8 cellular contexts compared by ENCODE assay signal in the genomic region with DNA sequence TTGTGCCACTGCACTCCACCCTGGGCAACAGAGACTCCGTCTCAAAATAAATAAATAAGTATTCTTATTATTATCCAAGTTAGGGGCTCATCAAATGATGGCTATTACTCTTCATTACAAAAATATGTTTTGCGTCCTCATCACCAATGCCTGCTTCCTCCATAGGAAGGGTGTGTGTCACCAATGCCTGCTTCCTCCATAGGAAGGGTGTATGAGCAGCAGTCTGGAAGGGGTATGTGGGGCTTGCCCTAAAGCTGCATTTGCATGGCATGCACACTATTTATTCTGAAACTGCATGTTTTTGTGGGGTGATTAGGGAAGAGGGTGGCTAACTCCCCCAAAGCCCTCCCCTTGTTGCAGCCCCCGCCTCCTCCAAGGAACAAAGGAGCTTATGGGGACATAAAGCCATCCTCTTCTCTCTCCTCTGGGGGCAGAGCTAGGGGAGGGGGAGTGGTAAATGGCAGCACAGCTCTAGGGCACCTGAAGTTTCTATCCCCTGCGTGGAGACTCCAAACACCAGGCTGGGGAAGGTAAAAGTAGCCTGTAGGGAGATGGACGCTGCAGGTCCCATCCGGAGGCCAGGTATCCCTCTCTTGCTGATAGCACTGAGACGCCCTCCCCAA. TPM values are rescaled to one million over a fixed set of nuclear protein-coding genes. Genes with fewer than 3 reads are reported as not detected.
DNase-seq lines count a peak whose midpoint lies in the region; ATAC-seq, FAIRE-seq and TF ChIP-seq lines count a peak whose summit lies in the region.

No MANE protein-coding gene starts in this region.

- H3K14ac ChIP-seq in IMR-90 (replicated peaks; ENCODE audit: low read depth, low read length), result peak overlapping the region; percentile 52; the same call in 1 of the 2 replicates

- dilution Hi-C loops in IMR-90 (cut with HindIII; ENCODE audit: low sequenced_read_pairs, unreplicated experiment), result no loop called here

- H3K27me3 ChIP-seq in IMR-90 (ENCODE audit: control insufficient read depth, insufficient read depth, low read length) (no peaks in the 10 kb centered on the region), stomach (no peaks in the 10 kb centered on the region)

- H3K4me3 ChIP-seq in IMR-90 (ENCODE audit: insufficient read depth, low read depth, low read length) (peak overlapping the region; percentile 89), iPS-18c (ENCODE audit: insufficient read depth, low read depth, low read length) (peak overlapping the region; percentile 87), stomach (peak overlapping the region; percentile 97 to 100 (median 98))

- ATAC-seq in IMR-90 (ENCODE audit: low read depth), result no peak
- ATAC-seq in activated T-helper 17 cell treated with anti-CD3 and anti-CD28 coated beads, Interleukin-2, amount 50 U/mL, for 72 hours (replicated peaks), result no peak

- H3K9me1 ChIP-seq in IMR-90 (ENCODE audit: insufficient read depth, low read length), result peaks cover 2% of the 10 kb centered on the region; the same call in 1 of the 2 replicates

- H3K9me3 Mint-ChIP-seq in activated T-helper 17 cell treated with anti-CD3 and anti-CD28 coated beads, Interleukin-2, amount 50 U/mL, for 72 hours, result no peaks in the 10 kb centered on the region

- peak overlapping the region; percentile 72 for H3K9ac ChIP-seq in IMR-90 (ENCODE audit: low read depth, low read length)

- peak overlapping the region in 1 of 2 experiments; percentile 4; a peak in 1 of 4 replicates for H4K8ac ChIP-seq in IMR-90 (ENCODE audit: low read depth in 2 of 2, low read length in 2 of 2)

- TF ChIP-seq POLR2A in IMR-90 (IDR thresholded peaks at IDR 0.05; ENCODE audit: low read depth, low read length), result no peak
- no peak for TF ChIP-seq POLR2A in stomach (IDR thresholded peaks at IDR 0.05)
- TF ChIP-seq POLR2A in GM12891 (IDR thresholded peaks at IDR 0.05; ENCODE audit: low read depth, low read length), result no peak

- H2AK9ac ChIP-seq in IMR-90 (replicated peaks; ENCODE audit: low read depth, low read length, poor library complexity), result peak overlapping the region; percentile 98

- H3K27ac Mint-ChIP-seq in activated T-helper 17 cell treated with anti-CD3 and anti-CD28 coated beads, Interleukin-2, amount 50 U/mL, for 72 hours, result peak overlapping the region; percentile 72

- H2BK15ac ChIP-seq in IMR-90 (ENCODE audit: low read depth, low read length), result no peak overlapping the region

- peaks cover 23% of the 10 kb centered on the region for H3K36me3 Mint-ChIP-seq in activated T-helper 17 cell treated with anti-CD3 and anti-CD28 coated beads, Interleukin-2, amount 50 U/mL, for 72 hours (ENCODE audit: low read depth)

- POLR2A ChIA-PET in IMR-90 (lab: Charles Lee; ENCODE audit: unreplicated experiment), result no interaction called here

- peak overlapping the region; percentile 98 for H2AFZ ChIP-seq in IMR-90 (replicated peaks; ENCODE audit: low read length, poor library complexity)

- H3K36me3 ChIP-seq in IMR-90 (ENCODE audit: control insufficient read depth, insufficient read depth, low read length) (no peaks in the 10 kb centered on the region; the same call in 1 of the 2 replicates), stomach (peaks cover 0 to 27% (median 13%) of the 10 kb centered on the region in 4 donors)

- WGBS in IMR-90 (ENCODE audit: extremely low coverage in 2 of 2, insufficient read length in 1 of 2), 2 experiments, result 10% methylated on average over 3 of the region's 7 CpGs; no CpG with 5 or more reads in 1 of the 2 experiments
- WGBS in stomach, 5 donors, result 30 to 37% (median 32%) methylated on average over 7 of the region's 7 CpGs

- BruUV-seq in IMR-90 (replicated peaks; lab: Mats Ljungman, UMichigan), result no TSS peak

- H3K9me3 ChIP-seq in IMR-90 (ENCODE audit: control insufficient read depth, insufficient read depth, low read length), result no peaks in the 10 kb centered on the region
- H3K9me3 ChIP-seq in iPS-18c (ENCODE audit: control insufficient read depth, insufficient read depth, low read length), result no peaks in the 10 kb centered on the region
- H3K9me3 ChIP-seq in stomach, result no peaks in the 10 kb centered on the region

- H3K79me1 ChIP-seq in IMR-90 (ENCODE audit: low read depth in 1 of 2, low read length in 2 of 2), result peaks cover 23 to 48% of the 10 kb centered on the region in 2 experiments

- H3K4me2 ChIP-seq in IMR-90 (ENCODE audit: low read depth, low read length), result peak overlapping the region; percentile 89

- peak overlapping the region; percentile 33 for H3K23ac ChIP-seq in IMR-90 (ENCODE audit: low read depth, low read length)

- CTCF ChIA-PET in IMR-90 (lab: Yijun Ruan, JAX), result interaction anchor here (1.0 kb wide), 1 partner anchor 110 kb away, joined by 3 read pairs; no protein-coding TSS in a partner anchor

- 0 out of 2 replicates have a peak overlapping the region, but pooled peaks have one; percentile 40 for H3K4ac ChIP-seq in IMR-90 (ENCODE audit: low read depth, low read length)

- H3K4me3 Mint-ChIP-seq in activated T-helper 17 cell treated with anti-CD3 and anti-CD28 coated beads, Interleukin-2, amount 50 U/mL, for 72 hours, result peak overlapping the region; percentile 85

- peaks cover 8% of the 10 kb centered on the region for H4K20me1 ChIP-seq in IMR-90 (ENCODE audit: insufficient read depth, low read length)

- no peak for TF ChIP-seq RAD21 in IMR-90 (IDR thresholded peaks at IDR 0.05; ENCODE audit: low read length)

- no peak for TF ChIP-seq CTCF in C4-2B (conservative IDR thresholded peaks at IDR 0.05)
- no peak for TF ChIP-seq CTCF in IMR-90 (conservative IDR thresholded peaks at IDR 0.05; ENCODE audit: low read depth, low read length)
- no peak for TF ChIP-seq CTCF in stomach (IDR thresholded peaks at IDR 0.05)

- no peaks in the 10 kb centered on the region for H3K27me3 Mint-ChIP-seq in activated T-helper 17 cell treated with anti-CD3 and anti-CD28 coated beads, Interleukin-2, amount 50 U/mL, for 72 hours

- H3K4me1 ChIP-seq in IMR-90 (ENCODE audit: control insufficient read depth, insufficient read depth, low read length), result peaks cover 7% of the 10 kb centered on the region
- peaks cover 14 to 53% (median 37%) of the 10 kb centered on the region in 4 donors for H3K4me1 ChIP-seq in stomach

- H4K91ac ChIP-seq in IMR-90 (ENCODE audit: insufficient read depth, low read depth, low read length), result no peak overlapping the region

- H2AK5ac ChIP-seq in IMR-90 (ENCODE audit: low read depth, low read length), result 0 out of 2 replicates have a peak overlapping the region, but pooled peaks have one; percentile 57

- H3K27ac ChIP-seq in C4-2B, result peak overlapping the region; percentile 98
- H3K27ac ChIP-seq in IMR-90 (ENCODE audit: insufficient read depth, low read length), result no peak overlapping the region
- peak overlapping the region in 4 of 5 donors; percentile 86 to 96 (median 91) for H3K27ac ChIP-seq in stomach

- intact Hi-C loops in IMR-90 (cut with micrococcal nuclease), result no loop called here
- intact Hi-C loops in stomach (cut with DNase I; ENCODE audit: low total_unique reads), result no loop called here

- DNase-seq in IMR-90 (no peak), stomach (no peak), GM12891 (ENCODE audit: insufficient read length, low spot score) (no peak), epidermal melanocyte (ENCODE audit: insufficient read length, low spot score) (no peak)
- no peak for DNase-seq in stimulated activated naive CD4-positive, alpha-beta T cell treated with Interleukin-2 at 50 U/mL for 16 hours (lab: John Stamatoyannopoulos, UW)

- no peak overlapping the region for H2BK120ac ChIP-seq in IMR-90 (ENCODE audit: low read depth, low read length)

- H3K56ac ChIP-seq in IMR-90 (ENCODE audit: extremely low read depth, insufficient read depth, low read length), result no peak overlapping the region

- H3K18ac ChIP-seq in IMR-90 (ENCODE audit: low read depth, low read length), result no peak overlapping the region

- H3K4me1 Mint-ChIP-seq in activated T-helper 17 cell treated with anti-CD3 and anti-CD28 coated beads, Interleukin-2, amount 50 U/mL, for 72 hours, result no peaks in the 10 kb centered on the region

- no peak overlapping the region for H2BK20ac ChIP-seq in IMR-90 (ENCODE audit: low read depth, low read length)

- TF ChIP-seq EP300 in stomach (IDR thresholded peaks at IDR 0.05), result no peak

- in situ Hi-C loops in IMR-90 (cut with MboI; ENCODE audit: low sequenced_read_pairs), result no loop called here

- H2BK5ac ChIP-seq in IMR-90 (ENCODE audit: low read depth, low read length, poor library complexity, severe bottlenecking), result no peak overlapping the region

- H4K5ac ChIP-seq in IMR-90 (ENCODE audit: low read depth, low read length), result no peak overlapping the region

- no peak for FAIRE-seq in GM12891 (lab: Jason Lieb, UNC)

TF ChIP-seq in IMR-90, 13 proteins besides CTCF, POLR2A, EP300 and RAD21 (continues in another document):
- TF ChIP-seq FOS (IDR thresholded peaks at IDR 0.05; ENCODE audit: low read depth, low read length) (no peak), RFX5 (IDR thresholded peaks at IDR 0.05; ENCODE audit: low read depth, low read length) (no peak), MAZ (IDR thresholded peaks at IDR 0.05; ENCODE audit: borderline replicate concordance, low read depth, low read length) (no peak), CHD1 (IDR thresholded peaks at IDR 0.05; ENCODE audit: low read depth, low read length) (no peak)

TF ChIP-seq in GM12891, 5 proteins besides CTCF, POLR2A, EP300 and RAD21:
- TF ChIP-seq POU2F2 (IDR thresholded peaks at IDR 0.05; ENCODE audit: low read depth, low read length) (no peak), SPI1 (IDR thresholded peaks at IDR 0.05; ENCODE audit: low read depth, low read length) (no peak), PAX5 (IDR thresholded peaks at IDR 0.05; ENCODE audit: insufficient read depth, low read length, severe bottlenecking) (no peak), POLR2AphosphoS5 (IDR thresholded peaks at IDR 0.05; ENCODE audit: low read depth, low read length) (no peak), TAF1 (IDR thresholded peaks at IDR 0.05; ENCODE audit: low read depth, low read length) (no peak)

RNA-seq across cellular contexts. Expression of gene CAMKK2, which starts 1.3 kb away (rescaled TPM):
- total RNA-seq in IMR-90 (2012; rRNA removed) (15.0 and 15.2 TPM in 2 replicates), stomach (10 to 100 TPM; 16.3 to 46.4 (median 35.3) TPM)
- polyA plus RNA-seq in IMR-90 (2012; rRNA removed) (24.7 and 25.7 TPM in 2 replicates), stomach (10 to 100 TPM; 14.9 to 22.4 (median 15.4) TPM)
- 22.6 and 26.2 TPM in 2 replicates for polyA plus RNA-seq in IMR-90 (2012; cell fraction: cytosol; rRNA removed)
- polyA plus RNA-seq in IMR-90 (2012; cell fraction: nucleus; rRNA removed; ENCODE audit: low replicate concordance), result 48.0 and 52.9 TPM in 2 replicates
- total RNA-seq in activated T-helper 17 cell treated with anti-CD3 and anti-CD28 coated beads, Interleukin-2, amount 50 U/mL, for 72 hours, result 10 to 100 TPM; 16.9 to 30.1 TPM
- polyA plus RNA-seq in GM12891 (2012; ENCODE audit: low read depth, missing spikeins), result 14.9 TPM

RNA-seq across cellular contexts. Expression of gene ANAPC5, which starts 57.0 kb away (rescaled TPM):
- total RNA-seq in IMR-90 (2012; rRNA removed) (174 and 211 TPM in 2 replicates), stomach (100 to 1,000 TPM in 4 of 5 donors, 10 to 100 TPM in 1; 95.7 to 228 (median 157) TPM)
- polyA plus RNA-seq in IMR-90 (2012; rRNA removed) (156 and 157 TPM in 2 replicates), stomach (100 to 1,000 TPM in 2 of 3 donors, 10 to 100 TPM in 1; 81.2 to 108 (median 106) TPM)
- polyA plus RNA-seq in IMR-90 (2012; cell fraction: cytosol; rRNA removed), result 79.4 and 84.8 TPM in 2 replicates
- polyA plus RNA-seq in IMR-90 (2012; cell fraction: nucleus; rRNA removed; ENCODE audit: low replicate concordance), result 288 and 476 TPM in 2 replicates
- 100 to 1,000 TPM in 1 of 2 donors, 10 to 100 TPM in 1; 62.5 to 114 TPM for total RNA-seq in activated T-helper 17 cell treated with anti-CD3 and anti-CD28 coated beads, Interleukin-2, amount 50 U/mL, for 72 hours
- 97.4 TPM for polyA plus RNA-seq in GM12891 (2012; ENCODE audit: low read depth, missing spikeins)
